Comparison of ENCODE assay signal across 18 cellular contexts in genomic region chr19:30360378-30361106, GRCh38. TPM values are rescaled to one million over a fixed set of nuclear protein-coding genes. Genes with fewer than 3 reads are reported as not detected.
A peak's percentile ranks its signal among the peaks of the same experiment; 100 is the strongest.
DNase-seq lines count a peak whose midpoint lies in the region; ATAC-seq and TF ChIP-seq lines count a peak whose summit lies in the region.
"Had no signal": no experiment of that assay in that cellular context is flagged by ENCODE, and none has a peak within 500 bp of the region (broad histone marks: within the 10 kb centered on the region; RNA-seq: fewer than 3 reads in every experiment).

No MANE protein-coding gene starts in this region.

- H3K27me3 ChIP-seq in ectodermal cell (ENCODE audit: control insufficient read depth, insufficient read depth, low read length, poor library complexity, severe bottlenecking) (no peaks in the 10 kb centered on the region), tibial nerve (no peaks in the 10 kb centered on the region)

- TF ChIP-seq CTCF in nephron progenitor cell (IDR thresholded peaks at IDR 0.05) (no peak), tibial nerve (IDR thresholded peaks at IDR 0.05) (no peak)

- no peak overlapping the region for H3K4me3 ChIP-seq in ectodermal cell (ENCODE audit: insufficient read depth, low read depth, low read length)
- no peak overlapping the region for H3K4me3 ChIP-seq in tibial nerve
- H3K4me3 ChIP-seq: lung had no signal

- H3K27ac Mint-ChIP-seq in nephron progenitor cell = peak overlapping the region; percentile 90
- H3K27ac Mint-ChIP-seq: stimulated activated naive CD8-positive, alpha-beta T cell treated with anti-CD3 and anti-CD28 coated beads, Interleukin-15, amount 100 ng/mL, for 72 hours had no signal

- no peak for TF ChIP-seq POLR2A in tibial nerve (IDR thresholded peaks at IDR 0.05)

- DNase-seq in NCI-H748 (lab: John Stamatoyannopoulos, UW; ENCODE audit: unreplicated experiment) = peak; percentile 26
- no peak for DNase-seq in NCI-H748 treated with DMSO at 0.1 percent for 48 hours (lab: John Stamatoyannopoulos, UW)
- no peak for DNase-seq in nephron progenitor cell
- DNase-seq in tibial nerve (ENCODE audit: low spot score in 2 of 2) = no peak
- no peak for DNase-seq in activated gamma-delta T cell (lab: John Stamatoyannopoulos, UW)
- DNase-seq in activated naive CD4-positive, alpha-beta T cell treated with Interleukin-2 at 50 U/mL for 16 hours = no peak
- DNase-seq: activated naive CD4-positive, alpha-beta T cell; GDM1; Karpas-422; NCI-H1694; NCI-H510A treated with DMSO at 0.1 percent for 48 hours; OCI-M1; small intestine; stimulated activated naive CD8-positive, alpha-beta T cell treated with anti-CD3 and anti-CD28 coated beads, Interleukin-15, amount 100 ng/mL, for 72 hours had no signal

- no peak for TF ChIP-seq EP300 in tibial nerve (IDR thresholded peaks at IDR 0.05)

- H3K9me3 ChIP-seq in ectodermal cell (ENCODE audit: control insufficient read depth, low read length) = no peaks in the 10 kb centered on the region
- H3K9me3 ChIP-seq in tibial nerve = no peaks in the 10 kb centered on the region

- no peaks in the 10 kb centered on the region for H3K36me3 Mint-ChIP-seq in nephron progenitor cell (ENCODE audit: low read depth)

- H3K4me3 Mint-ChIP-seq in nephron progenitor cell = no peak overlapping the region
- H3K4me3 Mint-ChIP-seq: stimulated activated naive CD8-positive, alpha-beta T cell treated with anti-CD3 and anti-CD28 coated beads, Interleukin-15, amount 100 ng/mL, for 72 hours had no signal

- H3K4me1 ChIP-seq in ectodermal cell (ENCODE audit: control insufficient read depth, insufficient read depth, low read length) = peaks cover 6% of the 10 kb centered on the region
- H3K4me1 ChIP-seq in tibial nerve = peaks cover 0 to 49% (median 11%) of the 10 kb centered on the region in 4 donors

- no peak for ATAC-seq in GM19463 (IDR thresholded peaks at IDR 0.05; ENCODE audit: unreplicated experiment)
- ATAC-seq: stimulated activated naive CD8-positive, alpha-beta T cell treated with anti-CD3 and anti-CD28 coated beads, Interleukin-15, amount 100 ng/mL, for 72 hours had no signal

- H3K36me3 ChIP-seq in ectodermal cell (ENCODE audit: control insufficient read depth, insufficient read depth, low read length) (no peaks in the 10 kb centered on the region), tibial nerve (no peaks in the 10 kb centered on the region)

- WGBS in ectodermal cell, 2 experiments = 80 to 81% methylated on average over 16 to 17 of the region's 18 CpGs
- WGBS in tibial nerve, 2 donors = 22 to 27% methylated on average over 18 of the region's 18 CpGs

- H3K9me3 Mint-ChIP-seq in nephron progenitor cell = no peaks in the 10 kb centered on the region
- H3K9me3 Mint-ChIP-seq: stimulated activated naive CD8-positive, alpha-beta T cell treated with anti-CD3 and anti-CD28 coated beads, Interleukin-15, amount 100 ng/mL, for 72 hours had no signal

- H3K27me3 Mint-ChIP-seq in nephron progenitor cell (ENCODE audit: low read depth, poor library complexity) = peaks cover 30% of the 10 kb centered on the region

- peak overlapping the region; percentile 11 for H3K27ac ChIP-seq in ectodermal cell (ENCODE audit: insufficient read depth, low read depth, low read length, poor library complexity, severe bottlenecking)
- peak overlapping the region; percentile 5 to 83 (median 50) for H3K27ac ChIP-seq in tibial nerve
- H3K27ac ChIP-seq: 22Rv1 had no signal

- peaks cover 19% of the 10 kb centered on the region for H3K4me1 Mint-ChIP-seq in nephron progenitor cell

RNA-seq across cellular contexts. Expression of gene ZNF536, which starts 11.6 kb away (rescaled TPM):
- 0.22 TPM for polyA plus RNA-seq in ectodermal cell (2013, experiment 1 of 4)
- polyA plus RNA-seq in ectodermal cell (2013, experiment 2 of 4) = 0.25 TPM
- polyA plus RNA-seq in ectodermal cell (2013, experiment 3 of 4) = 0.48 TPM
- polyA plus RNA-seq in ectodermal cell (2013, experiment 4 of 4) = 0.49 TPM
- total RNA-seq in tibial nerve = 10 to 100 TPM; 30.8 to 48.7 (median 40.8) TPM
